Comparison of ENCODE assay signal across 28 cellular contexts in genomic region chr17:66720567-66720966, GRCh38.
"Had no signal": no experiment of that assay in that cellular context is flagged by ENCODE, and none has a peak within 500 bp of the region (broad histone marks: within the 10 kb centered on the region; RNA-seq: fewer than 3 reads in every experiment).

No MANE protein-coding gene starts in this region.

- FAIRE-seq: astrocyte, islet of Langerhans had no signal

- ATAC-seq: natural killer cell; stimulated activated naive B cell treated with anti-CD40 and anti-IgM and Interleukin-4, amounts not matched to agents 10 μg/mL and 1 μg/mL and 100 μg/mL, for 72 hours had no signal

- H3K27me3 Mint-ChIP-seq: activated naive CD4-positive, alpha-beta T cell treated with anti-CD3 and anti-CD28 coated beads, Interleukin-2, amount 50 U/mL, for 24 hours had no signal

- H3K27ac Mint-ChIP-seq: activated naive CD4-positive, alpha-beta T cell treated with anti-CD3 and anti-CD28 coated beads, Interleukin-2, amount 50 U/mL, for 24 hours; natural killer cell; neural progenitor cell; stimulated activated naive B cell treated with anti-CD40 and anti-IgM and Interleukin-4, amounts not matched to agents 10 μg/mL and 1 μg/mL and 100 μg/mL, for 72 hours had no signal

- H3K27me3 ChIP-seq: adrenal gland, brain microvascular endothelial cell, esophagus muscularis mucosa, neural progenitor cell, right atrium auricular region, stomach, suprapubic skin, transverse colon had no signal

- DNase-seq: activated CD4-positive, alpha-beta T cell treated with anti-CD3 and anti-CD28 coated beads for 48 hours; activated CD4-positive, alpha-beta T cell treated with anti-CD3 and anti-CD28 coated beads, Interleukin-2, amount 50 U/mL, for 48 hours; activated CD8-positive, alpha-beta memory T cell treated with anti-CD3 and anti-CD28 coated beads for 24 hours; activated gamma-delta T cell treated with Interleukin-2 at 50 U/mL for 16 hours; adrenal gland; brain microvascular endothelial cell; foreskin keratinocyte; left ventricle myocardium inferior; mesendoderm; natural killer cell; occipital lobe; stimulated activated CD4-positive, alpha-beta T cell treated with anti-CD3 and anti-CD28 coated beads, Interleukin-1b, Interleukin-23, amount 100 ng/mL, for 48 hours; stimulated activated CD4-positive, alpha-beta T cell treated with anti-CD3 and anti-CD28 coated beads, Interleukin-4, amount 100 ng/mL, for 4 hours; stimulated activated CD8-positive, alpha-beta memory T cell treated with anti-CD3 and anti-CD28 coated beads, Interleukin-4, amount 100 ng/mL, for 48 hours; stimulated activated naive B cell treated with anti-CD40 and anti-IgM and Interleukin-4, amounts not matched to agents 10 μg/mL and 1 μg/mL and 100 μg/mL, for 72 hours; stomach; T-helper 1 cell; transverse colon had no signal

- H3K4me3 Mint-ChIP-seq: activated naive CD4-positive, alpha-beta T cell treated with anti-CD3 and anti-CD28 coated beads, Interleukin-2, amount 50 U/mL, for 24 hours; neural progenitor cell; stimulated activated naive B cell treated with anti-CD40 and anti-IgM and Interleukin-4, amounts not matched to agents 10 μg/mL and 1 μg/mL and 100 μg/mL, for 72 hours had no signal

- H3K36me3 ChIP-seq: adrenal gland, brain microvascular endothelial cell, esophagus muscularis mucosa, left ventricle myocardium inferior, neural progenitor cell, right atrium auricular region, stomach, suprapubic skin, transverse colon had no signal

- H3K27ac ChIP-seq: adrenal gland, brain microvascular endothelial cell, esophagus muscularis mucosa, foreskin keratinocyte, left ventricle myocardium inferior, neural progenitor cell, parathyroid adenoma, right atrium auricular region, stomach, suprapubic skin, transverse colon had no signal

- H3K36me3 Mint-ChIP-seq: natural killer cell; neural progenitor cell; stimulated activated naive B cell treated with anti-CD40 and anti-IgM and Interleukin-4, amounts not matched to agents 10 μg/mL and 1 μg/mL and 100 μg/mL, for 72 hours had no signal

- H3K4me1 ChIP-seq: adrenal gland, foreskin keratinocyte, parathyroid adenoma had no signal

- H3K9me3 ChIP-seq: adrenal gland, esophagus muscularis mucosa, left ventricle myocardium inferior, right atrium auricular region, stomach, suprapubic skin, transverse colon had no signal

- H3K4me3 ChIP-seq: adrenal gland, esophagus muscularis mucosa, left ventricle myocardium inferior, lung, neural progenitor cell, right atrium auricular region, smooth muscle cell, stomach, suprapubic skin, transverse colon had no signal
